23 cellular contexts compared by ENCODE assay signal in genomic region chr22:22042599-22043295, GRCh38.
"Had no signal": no experiment of that assay in that cellular context is flagged by ENCODE, and none has a peak within 500 bp of the region (broad histone marks: within the 10 kb centered on the region; RNA-seq: fewer than 3 reads in every experiment).

No MANE protein-coding gene starts in this region.

- H3K79me2 ChIP-seq: parathyroid adenoma had no signal

- H3K9me3 Mint-ChIP-seq: activated CD4-positive, alpha-beta T cell treated with anti-CD3 and anti-CD28 coated beads, Interleukin-2, amount 10 ng/mL, durations not matched to agents 24 days and 14 days; activated naive CD4-positive, alpha-beta T cell treated with anti-CD3 and anti-CD28 coated beads, Interleukin-2, amount 50 U/mL, for 72 hours; activated T-helper 17 cell treated with anti-CD3 and anti-CD28 coated beads, Interleukin-2, amount 50 U/mL, for 72 hours; brain; stimulated activated naive CD8-positive, alpha-beta T cell treated with anti-CD3 and anti-CD28 coated beads, Interleukin-15, Interleukin-2, amounts not matched to agents 100 ng/mL and 50 ng/mL, for 24 hours had no signal

- H2AFZ ChIP-seq: parathyroid adenoma had no signal

- H3K27ac Mint-ChIP-seq: activated CD4-positive, alpha-beta T cell treated with anti-CD3 and anti-CD28 coated beads, Interleukin-2, amount 10 ng/mL, durations not matched to agents 24 days and 14 days; activated naive CD4-positive, alpha-beta T cell treated with anti-CD3 and anti-CD28 coated beads, Interleukin-2, amount 50 U/mL, for 72 hours; activated T-helper 17 cell treated with anti-CD3 and anti-CD28 coated beads, Interleukin-2, amount 50 U/mL, for 72 hours; brain; stimulated activated naive CD8-positive, alpha-beta T cell treated with anti-CD3 and anti-CD28 coated beads, Interleukin-15, Interleukin-2, amounts not matched to agents 100 ng/mL and 50 ng/mL, for 24 hours had no signal

- H3K4me1 ChIP-seq: foreskin keratinocyte, parathyroid adenoma, upper lobe of right lung had no signal

- H3K9ac ChIP-seq: parathyroid adenoma had no signal

- H3K4me1 Mint-ChIP-seq: activated T-helper 17 cell treated with anti-CD3 and anti-CD28 coated beads, Interleukin-2, amount 50 U/mL, for 72 hours had no signal

- H3K27me3 ChIP-seq: thyroid gland, upper lobe of right lung had no signal

- H3K36me3 Mint-ChIP-seq: activated naive CD4-positive, alpha-beta T cell treated with anti-CD3 and anti-CD28 coated beads, Interleukin-2, amount 50 U/mL, for 72 hours; brain had no signal

- ATAC-seq: activated T-helper 17 cell treated with anti-CD3 and anti-CD28 coated beads, Interleukin-2, amount 50 U/mL, for 72 hours; foreskin keratinocyte; left colon; mucosa of descending colon; right cardiac atrium had no signal

- H3K27ac ChIP-seq: foreskin keratinocyte, parathyroid adenoma, thyroid gland, upper lobe of right lung had no signal

- H3K9me3 ChIP-seq: mucosa of descending colon, thyroid gland, upper lobe of right lung had no signal

- DNase-seq: activated CD4-positive, alpha-beta T cell treated with anti-CD3 and anti-CD28 coated beads, Interleukin-2, amount 10 ng/mL, durations not matched to agents 24 days and 14 days; activated CD4-positive, CD25-positive, alpha-beta regulatory T cell; activated T-cell treated with anti-CD3 and anti-CD28 coated beads, Interleukin-2, amount 50 U/mL, for 1 hour; caudate nucleus; dermis blood vessel endothelial cell; effector CD8-positive, alpha-beta T cell; erythroblast; foreskin keratinocyte; left colon; mesenchymal stem cell; mucosa of descending colon; nucleus accumbens; right cardiac atrium; stimulated activated CD4-positive, alpha-beta T cell treated with anti-CD3 and anti-CD28 coated beads, Interleukin-4, amount 100 ng/mL, for 24 hours; substantia nigra; thyroid gland; upper lobe of right lung had no signal

- FAIRE-seq: keratinocyte had no signal

- H3K36me3 ChIP-seq: thyroid gland, upper lobe of right lung had no signal

- H3K4me3 Mint-ChIP-seq: activated CD4-positive, alpha-beta T cell treated with anti-CD3 and anti-CD28 coated beads, Interleukin-2, amount 10 ng/mL, durations not matched to agents 24 days and 14 days; activated T-helper 17 cell treated with anti-CD3 and anti-CD28 coated beads, Interleukin-2, amount 50 U/mL, for 72 hours; brain; stimulated activated naive CD8-positive, alpha-beta T cell treated with anti-CD3 and anti-CD28 coated beads, Interleukin-15, Interleukin-2, amounts not matched to agents 100 ng/mL and 50 ng/mL, for 24 hours had no signal

- H3K4me3 ChIP-seq: mucosa of descending colon, thyroid gland, upper lobe of right lung had no signal
